Comparison of ENCODE assay signal across 8 cellular contexts in the genomic region with DNA sequence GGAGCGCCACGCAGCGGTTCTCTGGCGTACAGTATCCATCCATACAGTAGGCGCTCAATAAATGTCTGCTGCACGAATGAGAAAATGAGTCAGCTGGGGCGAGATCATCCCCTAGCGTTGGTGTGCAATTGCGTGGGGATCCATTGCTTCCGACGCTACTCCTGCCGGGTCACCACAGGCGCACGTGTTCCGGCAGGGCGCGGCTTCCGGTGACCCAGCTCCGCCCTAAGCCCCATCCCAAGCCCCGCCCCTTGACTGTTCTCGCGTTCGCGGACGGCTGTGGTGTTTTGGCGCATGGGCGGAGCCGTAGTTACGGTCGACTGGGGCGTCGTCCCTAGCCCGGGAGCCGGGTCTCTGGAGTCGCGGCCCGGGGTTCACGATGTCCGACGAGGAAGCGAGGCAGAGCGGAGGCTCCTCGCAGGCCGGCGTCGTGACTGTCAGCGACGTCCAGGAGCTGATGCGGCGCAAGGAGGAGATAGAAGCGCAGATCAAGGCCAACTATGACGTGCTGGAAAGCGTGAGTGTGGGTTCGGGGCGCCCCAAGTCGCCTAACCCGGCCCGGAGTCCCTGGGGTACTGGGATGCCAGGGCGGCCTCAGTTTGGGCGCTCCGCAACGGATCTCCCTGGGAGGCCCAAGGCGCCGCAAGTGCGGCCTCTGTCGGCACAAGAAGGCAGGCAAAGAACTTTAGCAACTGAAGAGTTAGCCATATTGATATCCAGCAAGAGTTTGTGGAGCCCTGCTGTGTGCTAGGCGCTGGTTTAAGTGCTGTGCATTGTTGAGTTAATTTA. TPM values are rescaled to one million over a fixed set of nuclear protein-coding genes. Genes with fewer than 3 reads are reported as not detected.
DNase-seq lines count a peak whose midpoint lies in the region; ATAC-seq lines count a peak whose summit lies in the region.

A gene with protein sequence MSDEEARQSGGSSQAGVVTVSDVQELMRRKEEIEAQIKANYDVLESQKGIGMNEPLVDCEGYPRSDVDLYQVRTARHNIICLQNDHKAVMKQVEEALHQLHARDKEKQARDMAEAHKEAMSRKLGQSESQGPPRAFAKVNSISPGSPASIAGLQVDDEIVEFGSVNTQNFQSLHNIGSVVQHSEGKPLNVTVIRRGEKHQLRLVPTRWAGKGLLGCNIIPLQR (plus strand): TSS at position 313 of the 789 bp plus-strand sequence. CDS start 67 bp downstream, at position 380.

- DNase-seq in CD1c-positive myeloid dendritic cell (ENCODE audit: extremely low spot score) (peak; percentile 99), NCI-H748 (lab: John Stamatoyannopoulos, UW; ENCODE audit: unreplicated experiment) (peak; percentile 97), dedifferentiated amniotic fluid mesenchymal stem cell (ENCODE audit: extremely low spot score) (peak; percentile 97), left lobe of liver (ENCODE audit: low spot score) (peak; percentile 99)
- DNase-seq in activated CD4-positive, alpha-beta T cell treated with anti-CD3 and anti-CD28 coated beads, Interleukin-2, amount 50 U/mL, for 1 hour = peak; percentile 99
- peak; percentile 98 for DNase-seq in stimulated activated CD4-positive, alpha-beta T cell treated with anti-CD3 and anti-CD28 coated beads, Interleukin-2, amount 100 ng/mL, for 4 hours (ENCODE audit: low read depth)

- ATAC-seq in GM19372 (IDR thresholded peaks at IDR 0.05; ENCODE audit: low read depth, unreplicated experiment) (peak; percentile 89), HG03558 (IDR thresholded peaks at IDR 0.05; ENCODE audit: extremely low read depth, unreplicated experiment) (peak; percentile 63), left lobe of liver (peak; percentile 96)

RNA-seq across cellular contexts. Expression of the gene that starts here (rescaled TPM):
- 25.8 TPM for total RNA-seq in left lobe of liver

Comparison
In these comparisons a context has a peak if more than half of its experiments do, and no peak if none do; other contexts are left out.
1. Peak in every context shown above with its lines: DNase-seq and ATAC-seq.